ENCODE assay signal across 8 cellular contexts in the genomic region with DNA sequence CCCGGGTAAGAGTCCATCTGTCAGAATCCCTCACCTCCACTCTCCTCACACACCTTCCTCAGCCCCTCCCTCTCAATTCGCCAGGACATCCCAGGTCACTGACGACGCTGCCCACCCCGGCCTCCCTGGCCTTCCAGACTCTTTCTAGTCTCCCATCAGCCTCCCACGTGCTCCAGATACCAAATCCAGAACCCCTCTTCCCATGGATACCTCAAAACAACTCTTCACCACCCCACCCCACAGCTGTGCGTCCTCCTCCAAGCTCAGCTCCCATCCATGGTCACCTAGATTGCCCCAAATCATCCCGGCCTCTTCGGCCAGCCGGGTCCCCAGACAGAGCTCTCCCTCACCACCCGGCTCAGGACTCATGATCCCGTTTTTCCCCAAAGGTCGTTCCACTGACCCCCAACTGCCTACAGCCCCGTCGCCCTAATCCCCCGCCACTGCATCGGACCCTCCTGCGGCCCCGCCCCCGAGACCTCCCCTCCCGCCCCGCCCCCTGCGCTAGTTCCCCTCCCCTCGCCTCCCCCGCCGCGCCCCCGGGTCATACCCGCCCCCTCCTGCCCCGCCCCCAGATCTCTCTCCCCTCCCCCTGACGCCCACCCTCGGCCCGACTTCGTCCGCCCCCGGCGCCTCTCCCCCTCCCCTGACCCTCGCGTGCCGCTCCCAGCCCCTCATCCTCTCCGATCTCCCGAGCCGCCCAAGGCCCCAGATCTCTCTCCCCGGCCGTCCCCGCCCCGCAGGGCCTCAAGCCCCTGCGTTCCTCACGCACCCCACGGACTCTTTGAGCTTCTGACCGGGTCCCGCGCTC. TPM values are rescaled to one million over a fixed set of nuclear protein-coding genes. Genes with fewer than 3 reads are reported as not detected.
A peak's percentile ranks its signal among the peaks of the same experiment; 100 is the strongest.
DNase-seq lines count a peak whose midpoint lies in the region; ATAC-seq and TF ChIP-seq lines count a peak whose summit lies in the region.

No MANE protein-coding gene starts in this region.

- H3K36me3 ChIP-seq in HEK293 (ENCODE audit: control insufficient read depth in 2 of 2, insufficient read depth in 1 of 2, low read length in 2 of 2) = peaks cover under 1 to 31% of the 10 kb centered on the region in 2 experiments; a peak in 2 of 3 replicates

- ATAC-seq in omental fat pad (ENCODE audit: low FRiP score) (peak; percentile 1), HG03039 (IDR thresholded peaks at IDR 0.05; ENCODE audit: unreplicated experiment) (no peak)

- TF ChIP-seq CTCF in HEK293 (tag by site-specific recombination; IDR thresholded peaks at IDR 0.05) = no peak
- TF ChIP-seq CTCF in omental fat pad (IDR thresholded peaks at IDR 0.05) = no peak

- H3K9me3 ChIP-seq in HEK293 (ENCODE audit: control insufficient read depth, insufficient read depth, low read depth, low read length) = no peaks in the 10 kb centered on the region

- POLR2A ChIA-PET in HEK293 (lab: Yijun Ruan, JAX) = interaction anchor here (1.0 to 4.9 kb wide), 2 partner anchors 12 to 14 kb away, joined by 3 to 23 read pairs; a partner anchor contains a TSS

- H3K4me1 ChIP-seq in HEK293 (ENCODE audit: control insufficient read depth, insufficient read depth, low read length) = peaks cover 7% of the 10 kb centered on the region

- H3K4me3 ChIP-seq in HEK293 (ENCODE audit: low read depth, low read length) = peak overlapping the region; percentile 82

- peak; percentile 66 for DNase-seq in Daoy (ENCODE audit: low read depth)
- DNase-seq in NCI-H524 (lab: John Stamatoyannopoulos, UW) = peak; percentile 72 to 79
- DNase-seq in activated gamma-delta T cell treated with Interleukin-2 at 50 U/mL for 16 hours = peak; percentile 39
- DNase-seq in foreskin melanocyte = peak; percentile 19
- no peak for DNase-seq in omental fat pad (ENCODE audit: low spot score)
- no peak for DNase-seq in 8988T

- CTCF ChIA-PET in HEK293 (lab: Yijun Ruan, JAX) = interaction anchor here (0.6 to 1.1 kb wide), 4 partner anchors 17 to 115 kb away, joined by 4 to 7 read pairs (median 5); no protein-coding TSS in a partner anchor

- H3K27ac ChIP-seq in HEK293 (ENCODE audit: extremely low read depth, low read depth, low read length) = peak overlapping the region; percentile 67

TF ChIP-seq in HEK293, 187 proteins besides CTCF, POLR2A, EP300 and RAD21 (continues in another document):
- peak; percentile 45 for TF ChIP-seq ZNF76 (tag by site-specific recombination; IDR thresholded peaks at IDR 0.05; ENCODE audit: borderline replicate concordance, low read depth)
- TF ChIP-seq, protein P1, sequence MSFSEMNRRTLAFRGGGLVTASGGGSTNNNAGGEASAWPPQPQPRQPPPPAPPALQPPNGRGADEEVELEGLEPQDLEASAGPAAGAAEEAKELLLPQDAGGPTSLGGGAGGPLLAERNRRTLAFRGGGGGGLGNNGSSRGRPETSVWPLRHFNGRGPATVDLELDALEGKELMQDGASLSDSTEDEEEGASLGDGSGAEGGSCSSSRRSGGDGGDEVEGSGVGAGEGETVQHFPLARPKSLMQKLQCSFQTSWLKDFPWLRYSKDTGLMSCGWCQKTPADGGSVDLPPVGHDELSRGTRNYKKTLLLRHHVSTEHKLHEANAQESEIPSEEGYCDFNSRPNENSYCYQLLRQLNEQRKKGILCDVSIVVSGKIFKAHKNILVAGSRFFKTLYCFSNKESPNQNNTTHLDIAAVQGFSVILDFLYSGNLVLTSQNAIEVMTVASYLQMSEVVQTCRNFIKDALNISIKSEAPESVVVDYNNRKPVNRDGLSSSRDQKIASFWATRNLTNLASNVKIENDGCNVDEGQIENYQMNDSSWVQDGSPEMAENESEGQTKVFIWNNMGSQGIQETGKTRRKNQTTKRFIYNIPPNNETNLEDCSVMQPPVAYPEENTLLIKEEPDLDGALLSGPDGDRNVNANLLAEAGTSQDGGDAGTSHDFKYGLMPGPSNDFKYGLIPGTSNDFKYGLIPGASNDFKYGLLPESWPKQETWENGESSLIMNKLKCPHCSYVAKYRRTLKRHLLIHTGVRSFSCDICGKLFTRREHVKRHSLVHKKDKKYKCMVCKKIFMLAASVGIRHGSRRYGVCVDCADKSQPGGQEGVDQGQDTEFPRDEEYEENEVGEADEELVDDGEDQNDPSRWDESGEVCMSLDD (tag by site-specific recombination; IDR thresholded peaks at IDR 0.05) = peak; percentile 39; the same call in 1 of the 2 replicates
- 0 out of 2 replicates have a peak, but pooled peaks have one; percentile 31 for TF ChIP-seq ZNF791 (tag by site-specific recombination; IDR thresholded peaks at IDR 0.05)
- 0 out of 2 replicates have a peak, but pooled peaks have one; percentile 46 for TF ChIP-seq KLF10 (tag by site-specific recombination; IDR thresholded peaks at IDR 0.05)
- 0 out of 2 replicates have a peak, but pooled peaks have one; percentile 10 for TF ChIP-seq ZNF366 (tag by site-specific recombination; conservative IDR thresholded peaks at IDR 0.05)
- TF ChIP-seq, protein P2, sequence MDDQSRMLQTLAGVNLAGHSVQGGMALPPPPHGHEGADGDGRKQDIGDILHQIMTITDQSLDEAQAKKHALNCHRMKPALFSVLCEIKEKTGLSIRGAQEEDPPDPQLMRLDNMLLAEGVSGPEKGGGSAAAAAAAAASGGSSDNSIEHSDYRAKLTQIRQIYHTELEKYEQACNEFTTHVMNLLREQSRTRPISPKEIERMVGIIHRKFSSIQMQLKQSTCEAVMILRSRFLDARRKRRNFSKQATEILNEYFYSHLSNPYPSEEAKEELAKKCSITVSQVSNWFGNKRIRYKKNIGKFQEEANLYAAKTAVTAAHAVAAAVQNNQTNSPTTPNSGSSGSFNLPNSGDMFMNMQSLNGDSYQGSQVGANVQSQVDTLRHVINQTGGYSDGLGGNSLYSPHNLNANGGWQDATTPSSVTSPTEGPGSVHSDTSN (CRISPR knock-in tag; IDR thresholded peaks at IDR 0.05) = no peak
- TF ChIP-seq ZNF133 (tag by site-specific recombination; IDR thresholded peaks at IDR 0.05) = no peak
- TF ChIP-seq ZNF658 (tag by site-specific recombination; IDR thresholded peaks at IDR 0.05) = no peak
- no peak for TF ChIP-seq ZNF707 (tag by site-specific recombination; IDR thresholded peaks at IDR 0.05)
- TF ChIP-seq RBAK (tag by site-specific recombination; IDR thresholded peaks at IDR 0.05) = no peak
- TF ChIP-seq, protein P3, sequence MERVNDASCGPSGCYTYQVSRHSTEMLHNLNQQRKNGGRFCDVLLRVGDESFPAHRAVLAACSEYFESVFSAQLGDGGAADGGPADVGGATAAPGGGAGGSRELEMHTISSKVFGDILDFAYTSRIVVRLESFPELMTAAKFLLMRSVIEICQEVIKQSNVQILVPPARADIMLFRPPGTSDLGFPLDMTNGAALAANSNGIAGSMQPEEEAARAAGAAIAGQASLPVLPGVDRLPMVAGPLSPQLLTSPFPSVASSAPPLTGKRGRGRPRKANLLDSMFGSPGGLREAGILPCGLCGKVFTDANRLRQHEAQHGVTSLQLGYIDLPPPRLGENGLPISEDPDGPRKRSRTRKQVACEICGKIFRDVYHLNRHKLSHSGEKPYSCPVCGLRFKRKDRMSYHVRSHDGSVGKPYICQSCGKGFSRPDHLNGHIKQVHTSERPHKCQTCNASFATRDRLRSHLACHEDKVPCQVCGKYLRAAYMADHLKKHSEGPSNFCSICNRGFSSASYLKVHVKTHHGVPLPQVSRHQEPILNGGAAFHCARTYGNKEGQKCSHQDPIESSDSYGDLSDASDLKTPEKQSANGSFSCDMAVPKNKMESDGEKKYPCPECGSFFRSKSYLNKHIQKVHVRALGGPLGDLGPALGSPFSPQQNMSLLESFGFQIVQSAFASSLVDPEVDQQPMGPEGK (tag by site-specific recombination; IDR thresholded peaks at IDR 0.05) = peak; percentile 69
- TF ChIP-seq MEIS1 (CRISPR knock-in tag; IDR thresholded peaks at IDR 0.05; ENCODE audit: borderline replicate concordance) = no peak
- no peak for TF ChIP-seq ZNF202 (tag by site-specific recombination; IDR thresholded peaks at IDR 0.05; ENCODE audit: borderline replicate concordance)
- TF ChIP-seq HOXA7 (CRISPR knock-in tag; IDR thresholded peaks at IDR 0.05; ENCODE audit: borderline replicate concordance) = no peak
- TF ChIP-seq MZF1 (tag by site-specific recombination; IDR thresholded peaks at IDR 0.05; ENCODE audit: borderline replicate concordance) = no peak
- peak; percentile 80 for TF ChIP-seq SP3 (tag by site-specific recombination; IDR thresholded peaks at IDR 0.05)
- no peak for TF ChIP-seq OVOL3 (tag by site-specific recombination; IDR thresholded peaks at IDR 0.05)
- TF ChIP-seq ZNF2 (tag by site-specific recombination; IDR thresholded peaks at IDR 0.05) = 0 out of 2 replicates have a peak, but pooled peaks have one; percentile 51
- TF ChIP-seq ZNF169 (tag by site-specific recombination; IDR thresholded peaks at IDR 0.05) = no peak

RNA-seq across cellular contexts. Expression of a gene that starts 0.5 kb away (rescaled TPM):
- 57.9 and 72.7 TPM in 2 replicates for total RNA-seq in Daoy (2014; rRNA removed; shearing (Covaris generic))
- 100 to 1,000 TPM in 2 of 4 donors, 10 to 100 TPM in 2; 62.7 to 128 (median 88.6) TPM for total RNA-seq in omental fat pad

RNA-seq across cellular contexts. Expression of a gene that starts 15.0 kb away (rescaled TPM):
- 57.4 and 79.1 TPM in 2 replicates for total RNA-seq in Daoy (2014; rRNA removed; shearing (Covaris generic))
- total RNA-seq in omental fat pad = 10 to 100 TPM; 17.3 to 40.8 (median 25.2) TPM

RNA-seq across cellular contexts. Expression of a gene that starts 54.6 kb away (rescaled TPM):
- total RNA-seq in Daoy (2014; rRNA removed; shearing (Covaris generic)) = 39.7 and 55.8 TPM in 2 replicates
- total RNA-seq in omental fat pad = 1 to 10 TPM; 3.9 to 6.5 (median 4.1) TPM

RNA-seq across cellular contexts. Expression of a gene that starts 56.7 kb away (rescaled TPM):
- 44.3 and 52.8 TPM in 2 replicates for total RNA-seq in Daoy (2014; rRNA removed; shearing (Covaris generic))
- 10 to 100 TPM; 38.0 to 54.9 (median 48.2) TPM for total RNA-seq in omental fat pad

Comparison
In these comparisons a context has a peak if more than half of its experiments do, and no peak if none do; other contexts are left out.
1. DNase-seq: peak in Daoy (single experiment), NCI-H524 (2 of 2), activated gamma-delta T cell treated with Interleukin-2 at 50 U/mL for 16 hours (single experiment) and foreskin melanocyte (single experiment); none in omental fat pad (single experiment) and 8988T (single experiment).